In genomic region chr7:154519229-154519628, GRCh38 we compare ENCODE assay signal across 2 cellular contexts.
A peak's percentile ranks its signal among the peaks of the same experiment; 100 is the strongest.
TF ChIP-seq lines count a peak whose summit lies in the region.

No MANE protein-coding gene starts in this region.

TF ChIP-seq in SK-N-SH, 30 proteins besides CTCF, POLR2A, EP300 and RAD21 (continued from another document):
- TF ChIP-seq REST (IDR thresholded peaks at IDR 0.05; ENCODE audit: low read depth, low read length) = no peak
- TF ChIP-seq SIN3A (IDR thresholded peaks at IDR 0.05; ENCODE audit: borderline replicate concordance, low read depth, low read length) = no peak
- peak; percentile 49; the same call in 1 of the 2 replicates for TF ChIP-seq MXI1 (IDR thresholded peaks at IDR 0.05; ENCODE audit: low read depth, low read length)
- peak; percentile 87 for TF ChIP-seq FOXJ3 (CRISPR knock-in tag; IDR thresholded peaks at IDR 0.05)
- no peak for TF ChIP-seq MAX (IDR thresholded peaks at IDR 0.05; ENCODE audit: low read depth)

TF ChIP-seq in SK-N-SH treated with all-trans-retinoic acid at 6 μM for 48 hours, 23 proteins besides CTCF, POLR2A, EP300 and RAD21 (continued from another document):
- TF ChIP-seq TSHZ2 (CRISPR knock-in tag; IDR thresholded peaks at IDR 0.05) (no peak), SNAI2 (CRISPR knock-in tag; IDR thresholded peaks at IDR 0.05) (no peak)
TF ChIP-seq in SK-N-SH treated with all-trans-retinoic acid at 6 μM for 48 hours: peak in this region for 0.
